9 cellular contexts compared by ENCODE assay signal in the genomic region with DNA sequence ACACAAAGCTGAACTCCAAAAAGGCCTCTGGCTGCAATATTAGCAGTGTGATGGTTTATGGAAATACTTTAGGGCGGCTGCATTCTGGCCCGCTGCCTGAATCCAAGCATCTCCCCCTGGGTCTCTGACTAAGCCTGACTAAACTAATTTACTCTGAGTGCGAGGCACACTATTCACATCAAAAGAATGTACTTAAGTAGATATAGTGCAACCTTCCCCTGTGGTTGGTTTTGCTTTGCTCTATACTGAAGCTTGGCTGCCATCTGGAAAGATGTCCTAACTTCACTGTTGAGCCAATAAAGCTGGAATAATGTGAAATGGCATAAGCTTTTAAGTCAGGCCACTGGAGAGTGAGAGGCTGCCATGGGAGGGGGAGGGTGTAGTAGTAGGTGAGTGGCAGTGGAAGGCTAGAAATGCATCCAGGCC.
DNase-seq lines count a peak whose midpoint lies in the region; ATAC-seq and TF ChIP-seq lines count a peak whose summit lies in the region.
"Had no signal": no experiment of that assay in that cellular context is flagged by ENCODE, and none has a peak within 500 bp of the region (broad histone marks: within the 10 kb centered on the region; RNA-seq: fewer than 3 reads in every experiment).

No MANE protein-coding gene starts in this region.

- H3K4me3 ChIP-seq in RWPE2 (ENCODE audit: severe bottlenecking), result no peak overlapping the region
- H3K4me3 ChIP-seq in fibroblast of villous mesenchyme (ENCODE audit: low read depth, low read length), result no peak overlapping the region
- no peak overlapping the region for H3K4me3 ChIP-seq in retinal pigment epithelial cell (ENCODE audit: low read length)
- H3K4me3 ChIP-seq in adrenal gland, result no peak overlapping the region

- WGBS in adrenal gland, 4 donors, result 77 to 90% (median 86%) methylated on average over 3 of the region's 3 CpGs

- in situ Hi-C loops in G401 (cut with HindIII; ENCODE audit: low sequenced_read_pairs), result no loop called here

- peak; percentile 100 for ATAC-seq in RWPE2 (ENCODE audit: low read depth)

- intact Hi-C loops in adrenal gland (cut with DNase I), result no loop called here

- H3K27me3 ChIP-seq in RWPE2 (ENCODE audit: insufficient read depth, poor library complexity, severe bottlenecking) (no peaks in the 10 kb centered on the region), adrenal gland (no peaks in the 10 kb centered on the region)

- H3K9me3 ChIP-seq in RWPE2 (ENCODE audit: severe bottlenecking) (peaks cover 9% of the 10 kb centered on the region), adrenal gland (replicated peaks in 1 of 3) (no peaks in the 10 kb centered on the region)

- no peaks in the 10 kb centered on the region for H3K36me3 ChIP-seq in RWPE2 (ENCODE audit: low read depth)
- H3K36me3 ChIP-seq in adrenal gland (replicated peaks in 1 of 2), result no peaks in the 10 kb centered on the region

- no peak for TF ChIP-seq CTCF in RWPE2 (IDR thresholded peaks at IDR 0.05; ENCODE audit: poor library complexity, severe bottlenecking)
- TF ChIP-seq CTCF in fibroblast of villous mesenchyme (IDR thresholded peaks at IDR 0.05; ENCODE audit: insufficient read depth, low read depth, low read length), result no peak
- no peak for TF ChIP-seq CTCF in retinal pigment epithelial cell (conservative IDR thresholded peaks at IDR 0.05; ENCODE audit: low read depth, low read length)
- TF ChIP-seq CTCF in adrenal gland (IDR thresholded peaks at IDR 0.05), result no peak

- H3K4me1 ChIP-seq in RWPE2 (ENCODE audit: insufficient read depth, poor library complexity, severe bottlenecking), result peaks cover 16% of the 10 kb centered on the region
- H3K4me1 ChIP-seq in adrenal gland (replicated peaks in 1 of 2), result no peaks in the 10 kb centered on the region

- H3K27ac ChIP-seq in RWPE2 (ENCODE audit: poor library complexity, severe bottlenecking) (peak overlapping the region; percentile 93), adrenal gland (no peak overlapping the region)

- peak; percentile 38 for DNase-seq in G401 (ENCODE audit: low spot score)
- DNase-seq in RWPE2 (ENCODE audit: low spot score), result peak; percentile 74
- peak; percentile 99 for DNase-seq in fibroblast of villous mesenchyme (ENCODE audit: low read depth)
- DNase-seq in retinal pigment epithelial cell (ENCODE audit: low read depth), result peak; percentile 99
- DNase-seq in mesenteric fat pad (ENCODE audit: low spot score), result no peak
- no peak for DNase-seq in NCI-H2171 (lab: John Stamatoyannopoulos, UW)
- DNase-seq in SW480 (ENCODE audit: low spot score), result no peak
- no peak for DNase-seq in adrenal gland
- DNase-seq: activated CD4-positive, alpha-beta memory T cell treated with anti-CD3 and anti-CD28 coated beads for 36 hours had no signal

- no peak for TF ChIP-seq POLR2A in adrenal gland (IDR thresholded peaks at IDR 0.05)

Comparison
In these comparisons a context has a peak if more than half of its experiments do, and no peak if none do; other contexts are left out.
1. DNase-seq: peak in G401 (single experiment), RWPE2 (single experiment), fibroblast of villous mesenchyme (single experiment) and retinal pigment epithelial cell (single experiment); none in mesenteric fat pad (single experiment), NCI-H2171 (single experiment), SW480 (single experiment) and adrenal gland (0 of 7).